ENCODE assay signal across 14 cellular contexts in the genomic region with DNA sequence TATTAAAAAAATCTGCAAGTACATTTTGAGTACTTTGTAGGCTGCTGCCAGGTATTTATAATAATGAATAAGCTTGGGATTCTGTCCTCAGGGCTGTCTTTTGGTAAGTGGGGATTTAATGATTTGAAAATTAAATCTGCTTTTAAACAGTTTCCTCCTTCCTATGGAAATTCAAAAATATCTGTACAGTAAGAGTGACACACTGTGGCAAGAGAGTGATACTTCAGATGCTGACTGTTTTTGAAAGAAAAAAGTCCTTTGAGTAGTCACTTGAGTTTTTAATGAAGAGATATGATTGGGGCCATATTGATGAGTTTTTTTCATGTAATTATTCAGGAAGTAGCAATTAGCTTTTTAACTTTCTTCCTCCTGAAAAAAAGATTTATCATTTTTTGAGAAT. TPM values are rescaled to one million over a fixed set of nuclear protein-coding genes. Genes with fewer than 3 reads are reported as not detected.
A peak's percentile ranks its signal among the peaks of the same experiment; 100 is the strongest.
DNase-seq lines count a peak whose midpoint lies in the region; ATAC-seq and TF ChIP-seq lines count a peak whose summit lies in the region.
"Had no signal": no experiment of that assay in that cellular context is flagged by ENCODE, and none has a peak within 500 bp of the region (broad histone marks: within the 10 kb centered on the region; RNA-seq: fewer than 3 reads in every experiment).

No MANE protein-coding gene starts in this region.

- no peak overlapping the region for H3K9ac ChIP-seq in mesendoderm (ENCODE audit: low read length)

- H3K4me2 ChIP-seq in mesendoderm (ENCODE audit: low read length): no peak overlapping the region

- H2BK5ac ChIP-seq in mesendoderm (ENCODE audit: low read length): no peak overlapping the region

- no peak overlapping the region for H3K4ac ChIP-seq in mesendoderm (ENCODE audit: low read depth, low read length)

- 0 out of 2 replicates have a peak, but pooled peaks have one; percentile 8 for TF ChIP-seq CTCF in WERI-Rb-1 (IDR thresholded peaks at IDR 0.05; ENCODE audit: low read depth, low read length)

- no peak overlapping the region for H3K4me3 ChIP-seq in Jurkat, Clone E6-1 (ENCODE audit: low read length)
- H3K4me3 ChIP-seq in WERI-Rb-1 (ENCODE audit: low read depth, low read length) (no peak overlapping the region), mesendoderm (ENCODE audit: low read length) (no peak overlapping the region)
- H3K4me3 ChIP-seq: ovary had no signal

- H4K8ac ChIP-seq in mesendoderm (ENCODE audit: low read depth, low read length): no peak overlapping the region

- H3K23ac ChIP-seq in mesendoderm (ENCODE audit: low read length): no peak overlapping the region

- H3K79me2 ChIP-seq in mesendoderm (ENCODE audit: control insufficient read depth, insufficient read depth, low read length): no peaks in the 10 kb centered on the region

- H3K27ac ChIP-seq in WERI-Rb-1: no peak overlapping the region
- no peak overlapping the region for H3K27ac ChIP-seq in mesendoderm (ENCODE audit: low read depth, low read length)
- H3K27ac ChIP-seq: ovary had no signal

- no peak overlapping the region for H3K18ac ChIP-seq in mesendoderm (ENCODE audit: low read length)

- H3K36me3 ChIP-seq in WERI-Rb-1 (peaks cover 33% of the 10 kb centered on the region), mesendoderm (ENCODE audit: control insufficient read depth, insufficient read depth, low read length) (no peaks in the 10 kb centered on the region)
- H3K36me3 ChIP-seq: ovary had no signal

- no peak for ATAC-seq in GM19452 (IDR thresholded peaks at IDR 0.05; ENCODE audit: unreplicated experiment)
- ATAC-seq: Panc1 had no signal

- H2BK120ac ChIP-seq in mesendoderm (ENCODE audit: low read depth, low read length): no peak overlapping the region

- H4K5ac ChIP-seq in mesendoderm (ENCODE audit: low read length): no peak overlapping the region

- no peaks in the 10 kb centered on the region for H3K9me3 ChIP-seq in WERI-Rb-1 (ENCODE audit: severe bottlenecking)
- H3K9me3 ChIP-seq: ovary had no signal

- H3K27me3 ChIP-seq in WERI-Rb-1 (ENCODE audit: insufficient read depth, low read depth, severe bottlenecking): no peaks in the 10 kb centered on the region
- H3K27me3 ChIP-seq in mesendoderm (ENCODE audit: insufficient read depth, low read length, poor library complexity): no peaks in the 10 kb centered on the region
- H3K27me3 ChIP-seq: ovary had no signal

- H3K4me1 ChIP-seq in mesendoderm (ENCODE audit: control insufficient read depth, low read depth, low read length): no peaks in the 10 kb centered on the region

- DNase-seq in DMS 273 (lab: John Stamatoyannopoulos, UW; ENCODE audit: unreplicated experiment) (peak; percentile 11), DMS 273 treated with DMSO at 0.1 percent for 48 hours (lab: John Stamatoyannopoulos, UW) (no peak), WERI-Rb-1 (no peak), mesendoderm (peak; percentile 3), NCI-H226 (no peak), NCI-H2171 (lab: John Stamatoyannopoulos, UW) (no peak)
- peak; percentile 6 for DNase-seq in Jurkat, Clone E6-1 (ENCODE audit: low read depth, low spot score)
- DNase-seq: 8988T; activated CD4-positive, alpha-beta T cell treated with anti-CD3 and anti-CD28 coated beads for 1 hour; kidney; NCI-H1048; ovary had no signal

- no peaks in the 10 kb centered on the region for H3K79me1 ChIP-seq in mesendoderm (ENCODE audit: low read length)

- no peak overlapping the region for H2BK15ac ChIP-seq in mesendoderm (replicated peaks; ENCODE audit: low read depth)

- H2AK5ac ChIP-seq in mesendoderm (ENCODE audit: low read length): no peak overlapping the region

- H3K56ac ChIP-seq in mesendoderm (ENCODE audit: low read length): no peak overlapping the region

RNA-seq across cellular contexts. Expression of a gene that starts 49.2 kb away (rescaled TPM):
- polyA plus RNA-seq in Jurkat, Clone E6-1 (2012; ENCODE audit: insufficient read depth, insufficient read length): 26.2 TPM
- 53.3 TPM for polyA plus RNA-seq in mesendoderm (2013, experiment 1 of 2)
- polyA plus RNA-seq in mesendoderm (2013, experiment 2 of 2): 52.3 TPM

Comparison
In these comparisons a context has a peak if more than half of its experiments do, and no peak if none do; other contexts are left out.
1. DNase-seq: peak in DMS 273 (single experiment), Jurkat, Clone E6-1 (single experiment) and mesendoderm (single experiment); none in DMS 273 treated with DMSO at 0.1 percent for 48 hours (single experiment), WERI-Rb-1 (single experiment), NCI-H226 (single experiment) and NCI-H2171 (single experiment).